Comparison of ENCODE assay signal across 20 cellular contexts in genomic region chr1:230826166-230826875, GRCh38. TPM values are rescaled to one million over a fixed set of nuclear protein-coding genes. Genes with fewer than 3 reads are reported as not detected.
DNase-seq lines count a peak whose midpoint lies in the region; ATAC-seq and TF ChIP-seq lines count a peak whose summit lies in the region.
"Had no signal": no experiment of that assay in that cellular context is flagged by ENCODE, and none has a peak within 500 bp of the region (broad histone marks: within the 10 kb centered on the region; RNA-seq: fewer than 3 reads in every experiment).

No MANE protein-coding gene starts in this region.

- H3K27me3 ChIP-seq in left ventricle myocardium inferior (ENCODE audit: low read depth) (no peaks in the 10 kb centered on the region), upper lobe of right lung (no peaks in the 10 kb centered on the region)
- H3K27me3 ChIP-seq: brain microvascular endothelial cell, MG63 had no signal

- no peak for DNase-seq in left ventricle myocardium inferior
- DNase-seq in left cardiac atrium, result no peak
- DNase-seq in ecto neural progenitor cell (ENCODE audit: low spot score), result peak; percentile 24
- no peak for DNase-seq in upper lobe of right lung
- no peak for DNase-seq in activated CD8-positive, alpha-beta T cell treated with anti-CD3 and anti-CD28 coated beads, Interleukin-2, amount 10 ng/mL, durations not matched to agents 7 days and 5 days
- DNase-seq in T-helper 1 cell, result no peak
- no peak for DNase-seq in HCEC 1CT
- DNase-seq: activated CD8-positive, alpha-beta memory T cell treated with anti-CD3 and anti-CD28 coated beads, Interleukin-2, amount 50 U/mL, for 48 hours; activated naive CD4-positive, alpha-beta T cell treated with Interleukin-2 at 50 U/mL for 16 hours; brain microvascular endothelial cell; effector CD8-positive, alpha-beta T cell; H9; MG63; NCI-H2081; NCI-H526 treated with DMSO at 0.1 percent for 48 hours; RPMI8226 had no signal

- no peaks in the 10 kb centered on the region for H3K27me3 Mint-ChIP-seq in nephron (ENCODE audit: low read depth)
- peaks cover 4% of the 10 kb centered on the region for H3K27me3 Mint-ChIP-seq in activated CD8-positive, alpha-beta T cell treated with anti-CD3 and anti-CD28 coated beads, Interleukin-2, amount 10 ng/mL, durations not matched to agents 7 days and 5 days (ENCODE audit: low read depth)

- peak overlapping the region in 1 of 3 experiments; percentile 26 for H3K4me3 Mint-ChIP-seq in nephron
- H3K4me3 Mint-ChIP-seq in activated CD8-positive, alpha-beta T cell treated with anti-CD3 and anti-CD28 coated beads, Interleukin-2, amount 10 ng/mL, durations not matched to agents 7 days and 5 days, result no peak overlapping the region
- H3K4me3 Mint-ChIP-seq: H9; memory B cell; stimulated activated effector memory CD8-positive, alpha-beta T cell treated with anti-CD3 and anti-CD28 coated beads, Interleukin-12 subunit alpha, Interleukin-12 subunit beta, amount 100 ng/mL, for 72 hours; T-helper 1 cell treated with Interleukin-12 subunit alpha and Interleukin-12 subunit beta and Interleukin-4 antibody, amounts not matched to agents 30 μg/mL and 1 μg/mL, for 36 hours had no signal

- CTCF ChIA-PET in activated CD8-positive, alpha-beta T cell treated with anti-CD3 and anti-CD28 coated beads, Interleukin-2, amount 10 ng/mL, durations not matched to agents 7 days and 5 days (lab: Charles Lee), result no interaction called here

- no peak for TF ChIP-seq CTCF in left ventricle myocardium inferior (IDR thresholded peaks at IDR 0.05; ENCODE audit: borderline replicate concordance)
- no peak for TF ChIP-seq CTCF in nephron (IDR thresholded peaks at IDR 0.05; ENCODE audit: unreplicated experiment in 3 of 3)
- no peak for TF ChIP-seq CTCF in upper lobe of right lung (IDR thresholded peaks at IDR 0.05)

- peak overlapping the region; percentile 62 to 89 (median 82) for H3K27ac Mint-ChIP-seq in nephron
- no peak overlapping the region for H3K27ac Mint-ChIP-seq in activated CD8-positive, alpha-beta T cell treated with anti-CD3 and anti-CD28 coated beads, Interleukin-2, amount 10 ng/mL, durations not matched to agents 7 days and 5 days
- H3K27ac Mint-ChIP-seq: memory B cell; stimulated activated effector memory CD8-positive, alpha-beta T cell treated with anti-CD3 and anti-CD28 coated beads, Interleukin-12 subunit alpha, Interleukin-12 subunit beta, amount 100 ng/mL, for 72 hours; T-helper 1 cell treated with Interleukin-12 subunit alpha and Interleukin-12 subunit beta and Interleukin-4 antibody, amounts not matched to agents 30 μg/mL and 1 μg/mL, for 36 hours had no signal

- peaks cover 80% of the 10 kb centered on the region for H3K4me1 Mint-ChIP-seq in nephron
- no peaks in the 10 kb centered on the region for H3K4me1 Mint-ChIP-seq in activated CD8-positive, alpha-beta T cell treated with anti-CD3 and anti-CD28 coated beads, Interleukin-2, amount 10 ng/mL, durations not matched to agents 7 days and 5 days (ENCODE audit: low read depth)
- H3K4me1 Mint-ChIP-seq: H9; memory B cell; stimulated activated effector memory CD8-positive, alpha-beta T cell treated with anti-CD3 and anti-CD28 coated beads, Interleukin-12 subunit alpha, Interleukin-12 subunit beta, amount 100 ng/mL, for 72 hours had no signal

- peaks cover 3% of the 10 kb centered on the region for H3K36me3 Mint-ChIP-seq in nephron (ENCODE audit: low read depth)
- H3K36me3 Mint-ChIP-seq in activated CD8-positive, alpha-beta T cell treated with anti-CD3 and anti-CD28 coated beads, Interleukin-2, amount 10 ng/mL, durations not matched to agents 7 days and 5 days (ENCODE audit: low read depth), result no peaks in the 10 kb centered on the region
- H3K36me3 Mint-ChIP-seq: stimulated activated effector memory CD8-positive, alpha-beta T cell treated with anti-CD3 and anti-CD28 coated beads, Interleukin-12 subunit alpha, Interleukin-12 subunit beta, amount 100 ng/mL, for 72 hours had no signal

- POLR2A ChIA-PET in activated CD8-positive, alpha-beta T cell treated with anti-CD3 and anti-CD28 coated beads, Interleukin-2, amount 10 ng/mL, durations not matched to agents 7 days and 5 days (lab: Charles Lee), result no interaction called here

- H3K9me3 ChIP-seq in left ventricle myocardium inferior (replicated peaks), result no peaks in the 10 kb centered on the region
- no peaks in the 10 kb centered on the region for H3K9me3 ChIP-seq in upper lobe of right lung
- H3K9me3 ChIP-seq: MG63 had no signal

- H3K4me1 ChIP-seq in left ventricle myocardium inferior (peaks cover 75% of the 10 kb centered on the region), upper lobe of right lung (peaks cover 21% of the 10 kb centered on the region)

- H3K27ac ChIP-seq in left ventricle myocardium inferior (replicated peaks) (peak overlapping the region; percentile 91), upper lobe of right lung (peak overlapping the region; percentile 11)

- ATAC-seq in left cardiac atrium, result no peak
- ATAC-seq in upper lobe of right lung, result no peak
- ATAC-seq in activated CD8-positive, alpha-beta T cell treated with anti-CD3 and anti-CD28 coated beads, Interleukin-2, amount 10 ng/mL, durations not matched to agents 7 days and 5 days, result no peak

- H3K4me3 ChIP-seq in left ventricle myocardium inferior (no peak overlapping the region), upper lobe of right lung (no peak overlapping the region)
- H3K4me3 ChIP-seq: MG63 had no signal

- intact Hi-C loops in left ventricle myocardium inferior (cut with micrococcal nuclease), result no loop called here
- intact Hi-C loops in left cardiac atrium (cut with DNase I), result no loop called here
- intact Hi-C loops in upper lobe of right lung (cut with DNase I), result no loop called here

- H3K36me3 ChIP-seq in left ventricle myocardium inferior (no peaks in the 10 kb centered on the region), upper lobe of right lung (no peaks in the 10 kb centered on the region)
- H3K36me3 ChIP-seq: brain microvascular endothelial cell, MG63 had no signal

- H3K9me3 Mint-ChIP-seq in nephron, result peaks cover 5% of the 10 kb centered on the region
- no peaks in the 10 kb centered on the region for H3K9me3 Mint-ChIP-seq in activated CD8-positive, alpha-beta T cell treated with anti-CD3 and anti-CD28 coated beads, Interleukin-2, amount 10 ng/mL, durations not matched to agents 7 days and 5 days (ENCODE audit: insufficient read depth)
- H3K9me3 Mint-ChIP-seq: H9; stimulated activated effector memory CD8-positive, alpha-beta T cell treated with anti-CD3 and anti-CD28 coated beads, Interleukin-12 subunit alpha, Interleukin-12 subunit beta, amount 100 ng/mL, for 72 hours; T-helper 1 cell treated with Interleukin-12 subunit alpha and Interleukin-12 subunit beta and Interleukin-4 antibody, amounts not matched to agents 30 μg/mL and 1 μg/mL, for 36 hours had no signal

RNA-seq across cellular contexts. Expression of gene C1orf198, which starts 42.0 kb away (rescaled TPM):
- total RNA-seq in left ventricle myocardium inferior (32.7 TPM), left cardiac atrium (10 to 100 TPM; 51.8 to 54.8 TPM), upper lobe of right lung (159 TPM)
- total RNA-seq in activated CD8-positive, alpha-beta T cell treated with anti-CD3 and anti-CD28 coated beads, Interleukin-2, amount 10 ng/mL, durations not matched to agents 7 days and 5 days, result 1 to 10 TPM; 2.5 to 2.6 TPM
